ENCODE assay signal across 8 cellular contexts in genomic region chr17:8187517-8188407, GRCh38. TPM values are rescaled to one million over a fixed set of nuclear protein-coding genes. Genes with fewer than 3 reads are reported as not detected.
DNase-seq lines count a peak whose midpoint lies in the region; ATAC-seq and TF ChIP-seq lines count a peak whose summit lies in the region.

No MANE protein-coding gene starts in this region.

- no peaks in the 10 kb centered on the region for H3K27me3 ChIP-seq in kidney epithelial cell (ENCODE audit: control insufficient read depth, insufficient read depth, low read length)

- TF ChIP-seq CTCF in GM12864 (IDR thresholded peaks at IDR 0.05; ENCODE audit: low read depth, low read length, missing control alignments), result no peak
- TF ChIP-seq CTCF in choroid plexus epithelial cell (conservative IDR thresholded peaks at IDR 0.05; ENCODE audit: low read depth, low read length), result no peak
- TF ChIP-seq CTCF in kidney epithelial cell (IDR thresholded peaks at IDR 0.05; ENCODE audit: insufficient read depth, low read length, poor library complexity, severe bottlenecking), result no peak

- H3K4me3 ChIP-seq in GM12864 (ENCODE audit: low read depth, low read length) (peak overlapping the region; percentile 84), choroid plexus epithelial cell (ENCODE audit: low read depth, low read length) (peak overlapping the region; percentile 86), kidney epithelial cell (ENCODE audit: low read depth, low read length) (peak overlapping the region; percentile 40)

- no peaks in the 10 kb centered on the region for H3K36me3 ChIP-seq in kidney epithelial cell (ENCODE audit: control insufficient read depth, insufficient read depth, low read length)

- ATAC-seq in HG03280 (IDR thresholded peaks at IDR 0.05; ENCODE audit: unreplicated experiment) (peak; percentile 22), HG03139 (IDR thresholded peaks at IDR 0.05; ENCODE audit: unreplicated experiment) (no peak)

- DNase-seq in GM12864 (ENCODE audit: low read depth) (peak; percentile 97), NCI-H446 treated with DMSO at 0.1 percent for 48 hours (lab: John Stamatoyannopoulos, UW) (peak; percentile 98), choroid plexus epithelial cell (ENCODE audit: low read depth) (peak; percentile 100), kidney epithelial cell (ENCODE audit: low read depth) (peak; percentile 88)
- DNase-seq in activated CD4-positive, CD25-positive, alpha-beta regulatory T cell treated with anti-CD3 and anti-CD28 coated beads, Interleukin-2, amount 50 U/mL, for 72 hours, result peak; percentile 91
- peak; percentile 85 to 98 (median 94) for DNase-seq in stimulated activated CD4-positive, alpha-beta T cell treated with anti-CD3 and anti-CD28 coated beads, Interleukin-12 subunit alpha, Interleukin-12 subunit beta, amount 100 ng/mL, for 48 hours (ENCODE audit: low read depth in 2 of 3, low spot score in 1 of 3)

RNA-seq across cellular contexts. Expression of gene BORCS6, which starts 2.2 kb away (rescaled TPM):
- 13.3 and 16.1 TPM in 2 replicates for total RNA-seq in kidney epithelial cell

RNA-seq across cellular contexts. Expression of gene TMEM107, which starts 11.6 kb away (rescaled TPM):
- total RNA-seq in kidney epithelial cell, result 10.0 and 14.7 TPM in 2 replicates

RNA-seq across cellular contexts. Expression of gene AURKB, which starts 22.6 kb away (rescaled TPM):
- 11.6 and 21.6 TPM in 2 replicates for total RNA-seq in kidney epithelial cell

RNA-seq across cellular contexts. Expression of gene VAMP2, which starts 25.0 kb away (rescaled TPM):
- total RNA-seq in kidney epithelial cell, result 7.0 and 8.0 TPM in 2 replicates

RNA-seq across cellular contexts. Expression of gene PER1, which starts 35.6 kb away (rescaled TPM):
- 11.0 and 19.4 TPM in 2 replicates for total RNA-seq in kidney epithelial cell
